11 cellular contexts compared by ENCODE assay signal in genomic region chr9:35537898-35538297, GRCh38. TPM values are rescaled to one million over a fixed set of nuclear protein-coding genes. Genes with fewer than 3 reads are reported as not detected.
DNase-seq lines count a peak whose midpoint lies in the region; ATAC-seq and TF ChIP-seq lines count a peak whose summit lies in the region.
"Had no signal": no experiment of that assay in that cellular context is flagged by ENCODE, and none has a peak within 500 bp of the region (broad histone marks: within the 10 kb centered on the region; RNA-seq: fewer than 3 reads in every experiment).

No MANE protein-coding gene starts in this region.

- ATAC-seq in esophagus mucosa (peak; percentile 28), HG03135 (IDR thresholded peaks at IDR 0.05; ENCODE audit: unreplicated experiment) (no peak)

- H3K27ac ChIP-seq in RWPE1 (peak overlapping the region; percentile 76), mesodermal cell (ENCODE audit: low read depth, low read length, severe bottlenecking) (peak overlapping the region; percentile 95), stomach smooth muscle (ENCODE audit: low read length) (peak overlapping the region; percentile 90)
- H3K27ac ChIP-seq: VCaP had no signal

- WGBS in mesodermal cell (ENCODE audit: insufficient coverage in 2 of 2), 2 experiments, result 75 to 90% methylated on average over 3 of the region's 3 CpGs

- POLR2A ChIA-PET in RWPE1 (lab: Yijun Ruan, JAX; ENCODE audit: low non-redundant PET), result no interaction called here

- no peak for TF ChIP-seq CTCF in RWPE1 (conservative IDR thresholded peaks at IDR 0.05; ENCODE audit: low read depth)

- no peaks in the 10 kb centered on the region for H3K27me3 ChIP-seq in stomach smooth muscle (ENCODE audit: control insufficient read depth in 1 of 2, insufficient read depth in 2 of 2, low read length in 2 of 2)

- peak overlapping the region; percentile 56 to 84 for H3K9ac ChIP-seq in stomach smooth muscle (ENCODE audit: low read length in 2 of 2)

- DNase-seq in RWPE1 (ENCODE audit: low spot score) (no peak), HT-29 (ENCODE audit: low spot score) (no peak), SKM-1 treated with dmso at 0.1 percent for 144 hours (lab: John Stamatoyannopoulos, UW; ENCODE audit: unreplicated experiment) (no peak)
- no peak for DNase-seq in activated T-cell treated with anti-CD3 and anti-CD28 coated beads, Interleukin-2, amount 50 U/mL, for 1 hour
- DNase-seq: activated effector memory CD4-positive, alpha-beta T cell treated with anti-CD3 and anti-CD28 coated beads, Interleukin-2, amount 50 U/mL, for 16 hours; COR-L47 had no signal

- peaks cover 26% of the 10 kb centered on the region for H3K4me1 ChIP-seq in mesodermal cell (ENCODE audit: control insufficient read depth, insufficient read depth, low read length, poor library complexity, severe bottlenecking)
- H3K4me1 ChIP-seq in stomach smooth muscle (ENCODE audit: control insufficient read depth, insufficient read depth, low read length), result peaks cover 50% of the 10 kb centered on the region

- H3K4me3 ChIP-seq in mesodermal cell (ENCODE audit: extremely low read depth, insufficient read depth, low read length, poor library complexity, severe bottlenecking) (no peak overlapping the region), stomach smooth muscle (ENCODE audit: low read length in 2 of 2) (peak overlapping the region; percentile 70 to 84)

- H3K36me3 ChIP-seq in mesodermal cell (ENCODE audit: control insufficient read depth, insufficient read depth, low read length) (peaks cover 12% of the 10 kb centered on the region), stomach smooth muscle (ENCODE audit: control insufficient read depth in 2 of 2, insufficient read depth in 2 of 2, low read length in 2 of 2) (no peaks in the 10 kb centered on the region)

- H3K9me3 ChIP-seq in mesodermal cell (ENCODE audit: control insufficient read depth, low read length) (no peaks in the 10 kb centered on the region), stomach smooth muscle (ENCODE audit: control insufficient read depth in 2 of 2, low read length in 2 of 2) (no peaks in the 10 kb centered on the region)

- CTCF ChIA-PET in RWPE1 (lab: Yijun Ruan, JAX), result interaction anchor here (0.6 kb wide), 1 partner anchor 52 kb away, joined by 5 read pairs; no protein-coding TSS in a partner anchor

RNA-seq across cellular contexts. Expression of gene RUSC2, which starts 48.0 kb away (rescaled TPM):
- total RNA-seq in esophagus mucosa, result 4.7 TPM
- polyA plus RNA-seq in mesodermal cell (2013, experiment 1 of 2), result 19.5 TPM
- 16.2 TPM for polyA plus RNA-seq in mesodermal cell (2013, experiment 2 of 2)
- total RNA-seq in HT-29 (2014; rRNA removed; shearing (Covaris generic)), result 0.94 and 2.0 TPM in 2 replicates
